Comparison of ENCODE assay signal across 26 cellular contexts in genomic region chr5:180596668-180597231, GRCh38. TPM values are rescaled to one million over a fixed set of nuclear protein-coding genes. Genes with fewer than 3 reads are reported as not detected.
A peak's percentile ranks its signal among the peaks of the same experiment; 100 is the strongest.
DNase-seq lines count a peak whose midpoint lies in the region; ATAC-seq, FAIRE-seq and TF ChIP-seq lines count a peak whose summit lies in the region.
"Had no signal": no experiment of that assay in that cellular context is flagged by ENCODE, and none has a peak within 500 bp of the region (broad histone marks: within the 10 kb centered on the region; RNA-seq: fewer than 3 reads in every experiment).

No MANE protein-coding gene starts in this region.

- POLR2A ChIA-PET in HepG2 (lab: Yijun Ruan, JAX), result no interaction called here

- H3K79me2 ChIP-seq in HepG2 (ENCODE audit: insufficient read depth, low read length), result no peaks in the 10 kb centered on the region

- no peak overlapping the region for H3K27ac ChIP-seq in HepG2 (ENCODE audit: extremely low read length, insufficient read depth, low read length)
- H3K27ac ChIP-seq in right lobe of liver, result no peak overlapping the region
- H3K27ac ChIP-seq in KOPT-K1 (ENCODE audit: low read depth, low read length, poor library complexity, severe bottlenecking), result peak overlapping the region; percentile 5
- peak overlapping the region in 2 of 4 donors; percentile 37 to 73 for H3K27ac ChIP-seq in upper lobe of left lung
- H3K27ac ChIP-seq: KMS-11, transverse colon had no signal

- no peak overlapping the region for H3K4me3 ChIP-seq in HepG2 (replicated peaks in 1 of 3; ENCODE audit: insufficient read depth in 1 of 3, low read depth in 2 of 3, low read length in 3 of 3)
- no peak overlapping the region for H3K4me3 ChIP-seq in right lobe of liver
- no peak overlapping the region for H3K4me3 ChIP-seq in upper lobe of left lung
- H3K4me3 ChIP-seq: pancreas, transverse colon had no signal

- peak; percentile 21 for ATAC-seq in HepG2
- ATAC-seq in right lobe of liver, result no peak
- ATAC-seq in left lobe of liver, result no peak
- ATAC-seq in upper lobe of left lung (ENCODE audit: low FRiP score in 2 of 2), result peak in 1 of 2 donors; percentile 3
- ATAC-seq in GM19463 (IDR thresholded peaks at IDR 0.05; ENCODE audit: unreplicated experiment), result no peak
- no peak for ATAC-seq in HG02981 (IDR thresholded peaks at IDR 0.05; ENCODE audit: unreplicated experiment)
- ATAC-seq: activated CD4-positive, CD25-positive, alpha-beta regulatory T cell treated with anti-CD3 and anti-CD28 coated beads, Interleukin-2, amount 50 U/mL, for 24 hours; activated naive CD8-positive, alpha-beta T cell treated with anti-CD3 and anti-CD28 coated beads, Interleukin-2, amount 50 U/mL, for 24 hours; T-cell had no signal

- WGBS in HepG2 (ENCODE audit: low lambda C conversion rate), result 20% methylated on average over 13 of the region's 24 CpGs
- 54% methylated on average over 14 of the region's 24 CpGs for WGBS in right lobe of liver (ENCODE audit: insufficient coverage, low coverage, low lambda C conversion rate, missing lambda C conversion rate)
- 49 to 74% methylated on average over 21 to 24 of the region's 24 CpGs for WGBS in upper lobe of left lung, 2 donors

- CTCF ChIA-PET in HepG2 (lab: Yijun Ruan, JAX; ENCODE audit: low intra/inter-chr PET ratio, low total read pairs), result no interaction called here

- no peak for TF ChIP-seq RAD21 in HepG2 (CRISPR knock-in tag; IDR thresholded peaks at IDR 0.05)

- no peak overlapping the region for H2AFZ ChIP-seq in HepG2 (ENCODE audit: low read length)

- BruUV-seq in HepG2 (replicated peaks; lab: Mats Ljungman, UMichigan), result no TSS peak

- DNase-seq in HepG2 (ENCODE audit: low spot score), result no peak
- no peak for DNase-seq in right lobe of liver
- peak; percentile 43 for DNase-seq in left lobe of liver (ENCODE audit: low spot score)
- peak; percentile 32 to 77 for DNase-seq in upper lobe of left lung
- no peak for DNase-seq in activated T-helper 2 cell treated with anti-CD3 and anti-CD28 coated beads, Interferon-gamma antibody, Interleukin-2, Interleukin-4, amounts not matched to agents 10 μg/mL and 5 μg/mL and 100 μg/mL, durations not matched to agents 14 hours and 24 hours and 36 hours (ENCODE audit: low spot score)
- DNase-seq: activated CD4-positive, alpha-beta memory T cell treated with anti-CD3 and anti-CD28 coated beads for 36 hours; activated effector memory CD4-positive, alpha-beta T cell treated with anti-CD3 and anti-CD28 coated beads, Interleukin-2, amount 50 U/mL, for 16 hours; activated naive CD8-positive, alpha-beta T cell treated with anti-CD3 and anti-CD28 coated beads, Interleukin-2, amount 50 U/mL, for 24 hours; CD4-positive, alpha-beta T cell; DMS 273 treated with DMSO at 0.1 percent for 48 hours; kidney glomerular epithelial cell; MV-4-11; naive B cell; NCI-H187; NCI-H526 treated with DMSO at 0.1 percent for 48 hours; stimulated activated CD4-positive, alpha-beta T cell treated with anti-CD3 and anti-CD28 coated beads, Interleukin-4, amount 100 ng/mL, for 4 hours; transverse colon had no signal

- H3K27me3 Mint-ChIP-seq in activated T-helper 2 cell treated with anti-CD3 and anti-CD28 coated beads, Interferon-gamma antibody, Interleukin-2, Interleukin-4, amounts not matched to agents 10 μg/mL and 5 μg/mL and 100 μg/mL, durations not matched to agents 14 hours and 24 hours and 36 hours (ENCODE audit: low read depth), result peaks cover 18% of the 10 kb centered on the region

- H3K9me3 ChIP-seq in HepG2 (ENCODE audit: low read length), result no peaks in the 10 kb centered on the region
- no peaks in the 10 kb centered on the region for H3K9me3 ChIP-seq in right lobe of liver
- no peaks in the 10 kb centered on the region for H3K9me3 ChIP-seq in KOPT-K1 (ENCODE audit: insufficient read depth, low read length, poor library complexity, severe bottlenecking)
- H3K9me3 ChIP-seq in upper lobe of left lung, result no peaks in the 10 kb centered on the region
- H3K9me3 ChIP-seq: pancreas, transverse colon had no signal

- intact Hi-C loops in HepG2 (cut with micrococcal nuclease; ENCODE audit: unreplicated experiment), result no loop called here
- intact Hi-C loops in right lobe of liver (cut with DNase I), result no loop called here
- intact Hi-C loops in activated T-helper 2 cell treated with anti-CD3 and anti-CD28 coated beads, Interferon-gamma antibody, Interleukin-2, Interleukin-4, amounts not matched to agents 10 μg/mL and 5 μg/mL and 100 μg/mL, durations not matched to agents 14 hours and 24 hours and 36 hours (cut with micrococcal nuclease), result no loop called here

- no peak for FAIRE-seq in HepG2 (lab: Jason Lieb, UNC)
- FAIRE-seq: pancreas had no signal

- H3K36me3 ChIP-seq in HepG2 (replicated peaks in 1 of 2; ENCODE audit: control insufficient read depth in 1 of 2, insufficient read depth in 2 of 2, low read length in 2 of 2) (no peaks in the 10 kb centered on the region), right lobe of liver (no peaks in the 10 kb centered on the region), KOPT-K1 (ENCODE audit: insufficient read depth, low read length) (no peaks in the 10 kb centered on the region), upper lobe of left lung (no peaks in the 10 kb centered on the region)
- H3K36me3 ChIP-seq: pancreas, transverse colon had no signal

- TF ChIP-seq CTCF in HepG2 (CRISPR knock-in tag; IDR thresholded peaks at IDR 0.05), result no peak
- TF ChIP-seq CTCF in right lobe of liver (IDR thresholded peaks at IDR 0.05), result no peak
- TF ChIP-seq CTCF in upper lobe of left lung (IDR thresholded peaks at IDR 0.05), result no peak

- no peaks in the 10 kb centered on the region for H3K9me3 Mint-ChIP-seq in activated T-helper 2 cell treated with anti-CD3 and anti-CD28 coated beads, Interferon-gamma antibody, Interleukin-2, Interleukin-4, amounts not matched to agents 10 μg/mL and 5 μg/mL and 100 μg/mL, durations not matched to agents 14 hours and 24 hours and 36 hours
- H3K9me3 Mint-ChIP-seq: activated CD4-positive, alpha-beta memory T cell treated with anti-CD3 and anti-CD28 coated beads for 36 hours; activated naive CD8-positive, alpha-beta T cell treated with anti-CD3 and anti-CD28 coated beads, Interleukin-2, amount 50 U/mL, for 24 hours; CD4-positive, alpha-beta T cell; T-cell had no signal

- no peak for TF ChIP-seq POLR2A in HepG2 (IDR thresholded peaks at IDR 0.05; ENCODE audit: insufficient read depth in 1 of 2, low read depth in 2 of 2, low read length in 2 of 2)
- no peak for TF ChIP-seq POLR2A in right lobe of liver (IDR thresholded peaks at IDR 0.05)
- TF ChIP-seq POLR2A in upper lobe of left lung (IDR thresholded peaks at IDR 0.05), result no peak

- no peaks in the 10 kb centered on the region for H4K20me1 ChIP-seq in HepG2 (ENCODE audit: insufficient read depth, low read length)

- TF ChIP-seq EP300 in HepG2 (IDR thresholded peaks at IDR 0.05; ENCODE audit: low read depth in 2 of 2, low read length in 2 of 2) (no peak), HepG2 (CRISPR knock-in tag; IDR thresholded peaks at IDR 0.05; ENCODE audit: borderline replicate concordance) (no peak), upper lobe of left lung (IDR thresholded peaks at IDR 0.05) (no peak)

- H3K4me2 ChIP-seq in HepG2 (ENCODE audit: low read depth, low read length), result peak overlapping the region; percentile 12; the same call in 1 of the 2 replicates
- H3K4me2 ChIP-seq: KMS-11 had no signal

- in situ Hi-C loops in HepG2 (cut with HindIII; ENCODE audit: extremely low pct_ligation_motif_present, low pct_unique_long_range_greater_than_20kb), result no loop called here

- H3K4me3 Mint-ChIP-seq in activated T-helper 2 cell treated with anti-CD3 and anti-CD28 coated beads, Interferon-gamma antibody, Interleukin-2, Interleukin-4, amounts not matched to agents 10 μg/mL and 5 μg/mL and 100 μg/mL, durations not matched to agents 14 hours and 24 hours and 36 hours (ENCODE audit: low read depth), result no peak overlapping the region
- H3K4me3 Mint-ChIP-seq: activated CD4-positive, alpha-beta memory T cell treated with anti-CD3 and anti-CD28 coated beads for 36 hours; activated naive CD8-positive, alpha-beta T cell treated with anti-CD3 and anti-CD28 coated beads, Interleukin-2, amount 50 U/mL, for 24 hours; CD4-positive, alpha-beta T cell; naive B cell; T-cell had no signal

- H3K4me1 ChIP-seq in HepG2 (ENCODE audit: insufficient read depth, low read length) (peaks cover 11% of the 10 kb centered on the region), right lobe of liver (peaks cover 0 to 5% (median 2%) of the 10 kb centered on the region in 4 donors), upper lobe of left lung (peaks cover 0 to 31% (median 16%) of the 10 kb centered on the region in 4 donors)
- H3K4me1 ChIP-seq: transverse colon had no signal

- H3K4me1 Mint-ChIP-seq in activated T-helper 2 cell treated with anti-CD3 and anti-CD28 coated beads, Interferon-gamma antibody, Interleukin-2, Interleukin-4, amounts not matched to agents 10 μg/mL and 5 μg/mL and 100 μg/mL, durations not matched to agents 14 hours and 24 hours and 36 hours (ENCODE audit: low read depth), result no peaks in the 10 kb centered on the region

- no peak overlapping the region for H3K9ac ChIP-seq in HepG2 (ENCODE audit: insufficient read depth, low read depth, low read length)
- H3K9ac ChIP-seq: KMS-11 had no signal

- no peaks in the 10 kb centered on the region for H3K36me3 Mint-ChIP-seq in activated T-helper 2 cell treated with anti-CD3 and anti-CD28 coated beads, Interferon-gamma antibody, Interleukin-2, Interleukin-4, amounts not matched to agents 10 μg/mL and 5 μg/mL and 100 μg/mL, durations not matched to agents 14 hours and 24 hours and 36 hours (ENCODE audit: low read depth)
- H3K36me3 Mint-ChIP-seq: activated CD4-positive, alpha-beta memory T cell treated with anti-CD3 and anti-CD28 coated beads for 36 hours; T-cell had no signal

- no peak overlapping the region for H3K27ac Mint-ChIP-seq in activated T-helper 2 cell treated with anti-CD3 and anti-CD28 coated beads, Interferon-gamma antibody, Interleukin-2, Interleukin-4, amounts not matched to agents 10 μg/mL and 5 μg/mL and 100 μg/mL, durations not matched to agents 14 hours and 24 hours and 36 hours
- H3K27ac Mint-ChIP-seq: activated CD4-positive, alpha-beta memory T cell treated with anti-CD3 and anti-CD28 coated beads for 36 hours; activated naive CD8-positive, alpha-beta T cell treated with anti-CD3 and anti-CD28 coated beads, Interleukin-2, amount 50 U/mL, for 24 hours; CD4-positive, alpha-beta T cell; T-cell had no signal

- H3K27me3 ChIP-seq in HepG2 (ENCODE audit: control insufficient read depth in 1 of 2, insufficient read depth in 2 of 2, low read length in 2 of 2), result peaks cover 18 to 58% of the 10 kb centered on the region in 2 experiments
- H3K27me3 ChIP-seq in right lobe of liver, result no peaks in the 10 kb centered on the region
- H3K27me3 ChIP-seq in upper lobe of left lung, result no peaks in the 10 kb centered on the region
- H3K27me3 ChIP-seq: pancreas had no signal

RNA-seq across cellular contexts. Expression of gene SCGB3A1, which starts 5.5 kb away (rescaled TPM):
- total RNA-seq in HepG2 (2016; rRNA removed; fragmentation: Illumina TruSeq; extraction: Trizol) (not detected in 2 replicates), right lobe of liver (1 to 10 TPM in 1 of 6 experiments, under 1 TPM in 1, not detected in 4; 0.57 to 3.3 TPM), left lobe of liver (0.93 TPM), upper lobe of left lung (100 to 1,000 TPM; 232 to 940 (median 596) TPM)
- not detected in 2 replicates for total RNA-seq in HepG2 (2016; cell fraction: cytosol; rRNA removed; fragmentation: Illumina TruSeq; extraction: Trizol; ENCODE audit: low read depth)
- total RNA-seq in HepG2 (2016; cell fraction: insoluble cytoplasmic fraction; rRNA removed; fragmentation: Illumina TruSeq; extraction: Trizol), result not detected in 2 replicates
- not detected in 2 replicates for total RNA-seq in HepG2 (2016; cell fraction: membrane; rRNA removed; fragmentation: Illumina TruSeq; extraction: Trizol)
- not detected in 2 replicates for total RNA-seq in HepG2 (2016; cell fraction: nucleus; rRNA removed; fragmentation: Illumina TruSeq; extraction: Trizol)
- polyA plus RNA-seq in HepG2 (2011; rRNA removed), result 0.17 TPM in 1 of 2 replicates, not detected in the other
- not detected in 2 replicates for polyA plus RNA-seq in HepG2 (2011; cell fraction: cytosol; rRNA removed)
- not detected in 2 replicates for polyA plus RNA-seq in HepG2 (2011; cell fraction: nucleus; rRNA removed)
- not detected in 2 replicates for polyA plus RNA-seq in HepG2 (2012)
- polyA plus RNA-seq in HepG2 (2016; cell fraction: cytosol; fragmentation: Illumina TruSeq; extraction: Trizol; ENCODE audit: low read depth), result not detected in 2 replicates
- polyA plus RNA-seq in HepG2 (2016; cell fraction: insoluble cytoplasmic fraction; fragmentation: Illumina TruSeq; extraction: Trizol; ENCODE audit: low read depth), result not detected in 2 replicates
- polyA plus RNA-seq in HepG2 (2016; cell fraction: membrane; fragmentation: Illumina TruSeq; extraction: Trizol; ENCODE audit: low read depth), result not detected in 2 replicates
- polyA plus RNA-seq in HepG2 (2016; cell fraction: nucleus; fragmentation: Illumina TruSeq; extraction: Trizol; ENCODE audit: insufficient read depth, low read depth), result not detected in 2 replicates
- polyA minus RNA-seq in HepG2 (2011; rRNA and poly(A)+ RNA removed; ENCODE audit: low replicate concordance), result not detected in 2 replicates
- not detected in 2 replicates for polyA minus RNA-seq in HepG2 (2011; cell fraction: cytosol; rRNA and poly(A)+ RNA removed)
- polyA minus RNA-seq in HepG2 (2011; cell fraction: nucleus; rRNA and poly(A)+ RNA removed), result not detected in 2 replicates
- total RNA-seq in activated T-helper 2 cell treated with anti-CD3 and anti-CD28 coated beads, Interferon-gamma antibody, Interleukin-2, Interleukin-4, amounts not matched to agents 10 μg/mL and 5 μg/mL and 100 μg/mL, durations not matched to agents 14 hours and 24 hours and 36 hours, result not detected in 2 replicates
- total RNA-seq: activated CD4-positive, alpha-beta memory T cell treated with anti-CD3 and anti-CD28 coated beads for 36 hours; CD4-positive, alpha-beta T cell; cerebellum; OCI-LY7; transverse colon had no signal

RNA-seq across cellular contexts. Expression of gene FLT4, which starts 52.6 kb away (rescaled TPM):
- total RNA-seq in HepG2 (2016; rRNA removed; fragmentation: Illumina TruSeq; extraction: Trizol) (not detected in 2 replicates), right lobe of liver (10 to 100 TPM in 1 of 6 experiments, 1 to 10 TPM in 5; 5.3 to 15.1 (median 8.0) TPM), left lobe of liver (7.7 TPM), upper lobe of left lung (10 to 100 TPM; 11.7 to 34.0 (median 21.2) TPM)
- not detected in 2 replicates for total RNA-seq in HepG2 (2016; cell fraction: cytosol; rRNA removed; fragmentation: Illumina TruSeq; extraction: Trizol; ENCODE audit: low read depth)
- not detected in 2 replicates for total RNA-seq in HepG2 (2016; cell fraction: insoluble cytoplasmic fraction; rRNA removed; fragmentation: Illumina TruSeq; extraction: Trizol)
- total RNA-seq in HepG2 (2016; cell fraction: membrane; rRNA removed; fragmentation: Illumina TruSeq; extraction: Trizol), result not detected in 2 replicates
- total RNA-seq in HepG2 (2016; cell fraction: nucleus; rRNA removed; fragmentation: Illumina TruSeq; extraction: Trizol), result not detected in 2 replicates
- not detected in 2 replicates for polyA plus RNA-seq in HepG2 (2011; rRNA removed)
- 0.01 and 0.04 TPM in 2 replicates for polyA plus RNA-seq in HepG2 (2011; cell fraction: cytosol; rRNA removed)
- 0.10 and 0.19 TPM in 2 replicates for polyA plus RNA-seq in HepG2 (2011; cell fraction: nucleus; rRNA removed)
- polyA plus RNA-seq in HepG2 (2012), result not detected in 2 replicates
- not detected in 2 replicates for polyA plus RNA-seq in HepG2 (2016; cell fraction: cytosol; fragmentation: Illumina TruSeq; extraction: Trizol; ENCODE audit: low read depth)
- polyA plus RNA-seq in HepG2 (2016; cell fraction: insoluble cytoplasmic fraction; fragmentation: Illumina TruSeq; extraction: Trizol; ENCODE audit: low read depth), result not detected in 2 replicates
- not detected in 2 replicates for polyA plus RNA-seq in HepG2 (2016; cell fraction: membrane; fragmentation: Illumina TruSeq; extraction: Trizol; ENCODE audit: low read depth)
- not detected in 2 replicates for polyA plus RNA-seq in HepG2 (2016; cell fraction: nucleus; fragmentation: Illumina TruSeq; extraction: Trizol; ENCODE audit: insufficient read depth, low read depth)
- not detected in 2 replicates for polyA minus RNA-seq in HepG2 (2011; rRNA and poly(A)+ RNA removed; ENCODE audit: low replicate concordance)
- not detected in 2 replicates for polyA minus RNA-seq in HepG2 (2011; cell fraction: cytosol; rRNA and poly(A)+ RNA removed)
- not detected in 2 replicates for polyA minus RNA-seq in HepG2 (2011; cell fraction: nucleus; rRNA and poly(A)+ RNA removed)
- total RNA-seq in activated T-helper 2 cell treated with anti-CD3 and anti-CD28 coated beads, Interferon-gamma antibody, Interleukin-2, Interleukin-4, amounts not matched to agents 10 μg/mL and 5 μg/mL and 100 μg/mL, durations not matched to agents 14 hours and 24 hours and 36 hours, result 1.1 and 1.7 TPM in 2 replicates
- total RNA-seq: OCI-LY7 had no signal

Comparison
In these comparisons a context has a peak if more than half of its experiments do, and no peak if none do; other contexts are left out.
1. DNase-seq: peak in left lobe of liver (single experiment) and upper lobe of left lung (2 of 2); none in HepG2 (single experiment), right lobe of liver (0 of 3) and activated T-helper 2 cell treated with anti-CD3 and anti-CD28 coated beads, Interferon-gamma antibody, Interleukin-2, Interleukin-4, amounts not matched to agents 10 μg/mL and 5 μg/mL and 100 μg/mL, durations not matched to agents 14 hours and 24 hours and 36 hours (single experiment).
2. RNA of gene SCGB3A1, which starts 5.5 kb away (total RNA-seq): 232 to 940 TPM in upper lobe of left lung; 0.93 TPM in left lobe of liver (single experiment), 0.57 to 3.3 TPM in right lobe of liver, not detected in HepG2 and not detected in activated T-helper 2 cell treated with anti-CD3 and anti-CD28 coated beads, Interferon-gamma antibody, Interleukin-2, Interleukin-4, amounts not matched to agents 10 μg/mL and 5 μg/mL and 100 μg/mL, durations not matched to agents 14 hours and 24 hours and 36 hours; every median in the first group is over 10 times any median in the second.